ENCODE assay signal across 11 cellular contexts in the genomic region with DNA sequence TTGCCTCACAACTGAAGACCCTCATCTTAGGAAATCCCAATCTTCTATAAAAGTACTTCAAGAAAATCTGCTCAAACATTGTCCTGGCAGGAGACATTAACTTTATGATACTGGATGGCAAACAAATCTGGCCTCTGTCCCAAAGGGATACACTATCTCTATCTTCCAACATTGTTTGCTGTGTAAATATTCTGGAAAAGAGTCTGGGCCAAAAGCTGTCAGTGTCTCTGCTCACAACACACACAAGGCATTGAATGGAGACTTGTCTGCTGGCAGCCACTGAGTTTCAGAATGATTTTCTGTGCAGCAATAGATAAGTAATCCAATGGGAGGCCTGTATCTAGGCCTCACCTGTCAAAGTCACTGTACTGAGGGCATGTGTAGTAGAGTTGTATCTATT.
"Had no signal": no experiment of that assay in that cellular context is flagged by ENCODE, and none has a peak within 500 bp of the region (broad histone marks: within the 10 kb centered on the region; RNA-seq: fewer than 3 reads in every experiment).

No MANE protein-coding gene starts in this region.

- H3K4me3 ChIP-seq: esophagus squamous epithelium, gastroesophageal sphincter, sigmoid colon, skin epidermis had no signal

- H3K27ac ChIP-seq: esophagus squamous epithelium, gastroesophageal sphincter, parathyroid adenoma, sigmoid colon, skin epidermis had no signal

- H3K9me3 ChIP-seq: esophagus squamous epithelium, gastroesophageal sphincter, sigmoid colon had no signal

- H3K36me3 ChIP-seq: esophagus squamous epithelium, gastroesophageal sphincter, sigmoid colon had no signal

- ATAC-seq: gastroesophageal sphincter; naive thymus-derived CD4-positive, alpha-beta T cell had no signal

- H3K9ac ChIP-seq: parathyroid adenoma had no signal

- H3K4me1 ChIP-seq: esophagus squamous epithelium, gastroesophageal sphincter, parathyroid adenoma, sigmoid colon had no signal

- DNase-seq: esophagus squamous epithelium; foreskin fibroblast; mesendoderm; naive thymus-derived CD4-positive, alpha-beta T cell; nephron progenitor cell; sigmoid colon; stimulated activated naive CD4-positive, alpha-beta T cell treated with Interleukin-2 at 50 U/mL for 16 hours; trophoblast cell had no signal

- H2AFZ ChIP-seq: parathyroid adenoma had no signal

- H3K27me3 ChIP-seq: esophagus squamous epithelium, gastroesophageal sphincter, sigmoid colon had no signal
